Comparison of ENCODE assay signal across 21 cellular contexts in the genomic region with DNA sequence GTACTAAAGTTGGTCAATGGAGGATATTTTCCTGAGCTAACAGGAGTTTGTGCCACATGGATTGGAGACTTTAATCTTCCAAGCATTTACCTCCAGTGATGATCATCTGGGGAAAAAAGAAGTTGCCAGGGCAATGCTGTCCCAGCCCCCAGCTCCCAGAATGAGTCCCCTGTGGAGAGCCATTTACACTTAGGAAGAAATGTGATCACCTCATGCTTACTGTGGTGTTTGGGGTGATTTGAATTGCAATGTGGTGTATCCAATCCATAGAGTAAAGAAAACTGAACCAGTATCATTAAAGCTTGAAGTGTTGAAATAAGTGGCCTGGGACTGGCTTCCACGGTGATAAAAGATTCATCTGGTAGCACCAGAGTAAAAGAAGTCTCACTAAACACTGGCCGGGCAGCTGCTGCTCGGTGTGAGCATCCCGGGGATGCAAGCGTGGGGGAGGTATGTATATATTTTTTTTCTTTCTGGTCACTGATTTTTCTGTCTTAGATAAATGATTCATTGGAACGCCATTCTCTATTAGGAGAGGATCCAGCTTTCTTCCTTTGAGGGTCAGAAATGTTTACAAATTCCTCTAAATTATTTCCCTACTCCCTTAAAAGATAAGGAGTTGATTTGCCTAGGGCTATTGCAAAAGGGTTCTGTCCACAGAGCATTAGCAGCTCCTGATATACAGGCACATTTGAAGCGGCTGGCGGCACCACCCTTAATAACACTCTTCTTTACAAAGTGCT.
DNase-seq lines count a peak whose midpoint lies in the region; ATAC-seq and TF ChIP-seq lines count a peak whose summit lies in the region.
"Had no signal": no experiment of that assay in that cellular context is flagged by ENCODE, and none has a peak within 500 bp of the region (broad histone marks: within the 10 kb centered on the region; RNA-seq: fewer than 3 reads in every experiment).

No MANE protein-coding gene starts in this region.

- H3K9me3 ChIP-seq in iPS-18c (ENCODE audit: control insufficient read depth, insufficient read depth, low read length): peaks cover 2% of the 10 kb centered on the region
- no peaks in the 10 kb centered on the region for H3K9me3 ChIP-seq in smooth muscle cell (replicated peaks; ENCODE audit: low read depth)
- H3K9me3 ChIP-seq: BE2C, Caco-2, prostate gland, stomach, upper lobe of right lung had no signal

- peak; percentile 29 for DNase-seq in NCI-H2227 (lab: John Stamatoyannopoulos, UW; ENCODE audit: unreplicated experiment)
- no peak for DNase-seq in NCI-H2227 treated with DMSO at 0.1 percent for 48 hours (lab: John Stamatoyannopoulos, UW)
- DNase-seq in dorsolateral prefrontal cortex: no peak
- no peak for DNase-seq in smooth muscle cell (lab: John Stamatoyannopoulos, UW; ENCODE audit: unreplicated experiment)
- no peak for DNase-seq in activated naive CD8-positive, alpha-beta T cell treated with anti-CD3 and anti-CD28 coated beads, Interleukin-2, amount 50 U/mL, for 24 hours
- DNase-seq in activated naive CD4-positive, alpha-beta T cell treated with Interleukin-2 at 50 U/mL for 16 hours: no peak
- DNase-seq: 8988T; BE2C; mammary epithelial cell; naive thymus-derived CD4-positive, alpha-beta T cell; NCI-H187 treated with DMSO at 0.1 percent for 48 hours; NCI-H446 treated with DMSO at 0.1 percent for 48 hours; stimulated activated CD4-positive, alpha-beta T cell treated with anti-CD3 and anti-CD28 coated beads, Interleukin-2, amount 100 ng/mL, for 48 hours; stomach; upper lobe of right lung had no signal

- H3K27ac ChIP-seq in dorsolateral prefrontal cortex: peak overlapping the region in 1 of 59 donors; percentile 12
- H3K27ac ChIP-seq in smooth muscle cell (ENCODE audit: low read depth): no peak overlapping the region
- H3K27ac ChIP-seq: epithelial cell of prostate, prostate gland, stomach, upper lobe of right lung had no signal

- peaks cover 21% of the 10 kb centered on the region for H3K4me1 ChIP-seq in smooth muscle cell (ENCODE audit: low read depth)
- H3K4me1 ChIP-seq: BE2C, prostate gland, stomach, upper lobe of right lung had no signal

- H3K36me3 ChIP-seq in smooth muscle cell (ENCODE audit: low read depth): no peaks in the 10 kb centered on the region
- H3K36me3 ChIP-seq: BE2C, prostate gland, stomach, upper lobe of right lung had no signal

- H2AFZ ChIP-seq in smooth muscle cell (ENCODE audit: low read depth): no peak overlapping the region

- no peaks in the 10 kb centered on the region for H3K27me3 ChIP-seq in dorsolateral prefrontal cortex
- H3K27me3 ChIP-seq in smooth muscle cell (ENCODE audit: low read depth): peaks cover 44% of the 10 kb centered on the region
- H3K27me3 ChIP-seq: BE2C had no signal

- no peak overlapping the region for H3K9ac ChIP-seq in smooth muscle cell (ENCODE audit: low read depth)

- H3K4me1 Mint-ChIP-seq in activated naive CD8-positive, alpha-beta T cell treated with anti-CD3 and anti-CD28 coated beads, Interleukin-2, amount 50 U/mL, for 24 hours: no peaks in the 10 kb centered on the region
- H3K4me1 Mint-ChIP-seq: naive thymus-derived CD4-positive, alpha-beta T cell had no signal

- no peak overlapping the region for H3K4me3 Mint-ChIP-seq in activated naive CD8-positive, alpha-beta T cell treated with anti-CD3 and anti-CD28 coated beads, Interleukin-2, amount 50 U/mL, for 24 hours
- H3K4me3 Mint-ChIP-seq: naive thymus-derived CD4-positive, alpha-beta T cell had no signal

- intact Hi-C loops in dorsolateral prefrontal cortex (cut with DNase I): no loop called here

- no peaks in the 10 kb centered on the region for H3K79me2 ChIP-seq in smooth muscle cell (ENCODE audit: low read depth)

- no peak overlapping the region for H3K27ac Mint-ChIP-seq in activated naive CD8-positive, alpha-beta T cell treated with anti-CD3 and anti-CD28 coated beads, Interleukin-2, amount 50 U/mL, for 24 hours
- H3K27ac Mint-ChIP-seq: activated naive CD4-positive, alpha-beta T cell treated with anti-CD3 and anti-CD28 coated beads, Interleukin-2, amount 50 U/mL, for 72 hours; naive thymus-derived CD4-positive, alpha-beta T cell had no signal

- peaks cover 16% of the 10 kb centered on the region for H3K27me3 Mint-ChIP-seq in activated naive CD8-positive, alpha-beta T cell treated with anti-CD3 and anti-CD28 coated beads, Interleukin-2, amount 50 U/mL, for 24 hours

- TF ChIP-seq CTCF in dorsolateral prefrontal cortex (IDR thresholded peaks at IDR 0.05 in 54 of 56, conservative IDR thresholded peaks at IDR 0.05 in 2 of 56; ENCODE audit: low read depth in 1 of 56, partially characterized antibody in 56 of 56) (no peak), smooth muscle cell (IDR thresholded peaks at IDR 0.05; ENCODE audit: borderline replicate concordance, insufficient read depth, poor library complexity, severe bottlenecking) (no peak)

- ATAC-seq in HG03460 (IDR thresholded peaks at IDR 0.05; ENCODE audit: unreplicated experiment): no peak
- ATAC-seq in activated naive CD8-positive, alpha-beta T cell treated with anti-CD3 and anti-CD28 coated beads, Interleukin-2, amount 50 U/mL, for 24 hours: no peak
- ATAC-seq: activated naive CD4-positive, alpha-beta T cell treated with anti-CD3 and anti-CD28 coated beads, Interleukin-2, amount 50 U/mL, for 72 hours; naive thymus-derived CD4-positive, alpha-beta T cell had no signal

- peak overlapping the region; percentile 81 for H3K4me2 ChIP-seq in smooth muscle cell

- H3F3A ChIP-seq in smooth muscle cell (ENCODE audit: low read depth): no peaks in the 10 kb centered on the region

- H3K9me3 Mint-ChIP-seq in activated naive CD8-positive, alpha-beta T cell treated with anti-CD3 and anti-CD28 coated beads, Interleukin-2, amount 50 U/mL, for 24 hours: no peaks in the 10 kb centered on the region

- peak overlapping the region in 36 of 59 donors; percentile 1 to 53 (median 24) for H3K4me3 ChIP-seq in dorsolateral prefrontal cortex
- H3K4me3 ChIP-seq in iPS-18c (ENCODE audit: insufficient read depth, low read depth, low read length): peak overlapping the region; percentile 35
- H3K4me3 ChIP-seq in smooth muscle cell: peak overlapping the region; percentile 13
- H3K4me3 ChIP-seq: prostate gland, stomach, upper lobe of right lung had no signal

- H4K20me1 ChIP-seq in smooth muscle cell (ENCODE audit: low read depth): no peaks in the 10 kb centered on the region

- 5% methylated on average over 8 of the region's 8 CpGs for WGBS in smooth muscle cell (ENCODE audit: low lambda C conversion rate)

- no peaks in the 10 kb centered on the region for H3K36me3 Mint-ChIP-seq in activated naive CD8-positive, alpha-beta T cell treated with anti-CD3 and anti-CD28 coated beads, Interleukin-2, amount 50 U/mL, for 24 hours (ENCODE audit: low read depth)
- H3K36me3 Mint-ChIP-seq: activated naive CD4-positive, alpha-beta T cell treated with anti-CD3 and anti-CD28 coated beads, Interleukin-2, amount 50 U/mL, for 72 hours; naive thymus-derived CD4-positive, alpha-beta T cell had no signal
